9 cellular contexts compared by ENCODE assay signal in genomic region chrX:155997436-155997835, GRCh38. TPM values are rescaled to one million over a fixed set of nuclear protein-coding genes. Genes with fewer than 3 reads are reported as not detected.
A peak's percentile ranks its signal among the peaks of the same experiment; 100 is the strongest.
DNase-seq lines count a peak whose midpoint lies in the region; ATAC-seq and TF ChIP-seq lines count a peak whose summit lies in the region.
"Had no signal": no experiment of that assay in that cellular context is flagged by ENCODE, and none has a peak within 500 bp of the region (broad histone marks: within the 10 kb centered on the region; RNA-seq: fewer than 3 reads in every experiment).

A gene with protein sequence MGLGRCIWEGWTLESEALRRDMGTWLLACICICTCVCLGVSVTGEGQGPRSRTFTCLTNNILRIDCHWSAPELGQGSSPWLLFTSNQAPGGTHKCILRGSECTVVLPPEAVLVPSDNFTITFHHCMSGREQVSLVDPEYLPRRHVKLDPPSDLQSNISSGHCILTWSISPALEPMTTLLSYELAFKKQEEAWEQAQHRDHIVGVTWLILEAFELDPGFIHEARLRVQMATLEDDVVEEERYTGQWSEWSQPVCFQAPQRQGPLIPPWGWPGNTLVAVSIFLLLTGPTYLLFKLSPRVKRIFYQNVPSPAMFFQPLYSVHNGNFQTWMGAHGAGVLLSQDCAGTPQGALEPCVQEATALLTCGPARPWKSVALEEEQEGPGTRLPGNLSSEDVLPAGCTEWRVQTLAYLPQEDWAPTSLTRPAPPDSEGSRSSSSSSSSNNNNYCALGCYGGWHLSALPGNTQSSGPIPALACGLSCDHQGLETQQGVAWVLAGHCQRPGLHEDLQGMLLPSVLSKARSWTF (plus strand): TSS chrX:155997696. CDS start chrX:155997760, 64 bp downstream.

- H3K27me3 ChIP-seq in DND-41 (ENCODE audit: insufficient read depth, low read length, poor library complexity) (no peaks in the 10 kb centered on the region), brain microvascular endothelial cell (replicated peaks) (no peaks in the 10 kb centered on the region)

- in situ Hi-C loops in brain microvascular endothelial cell (cut with HindIII; ENCODE audit: low pct_ligation_motif_present, low sequenced_read_pairs): no loop called here

- no peaks in the 10 kb centered on the region for H3K79me2 ChIP-seq in DND-41 (ENCODE audit: insufficient read depth, low read length)

- H3K9ac ChIP-seq in DND-41 (ENCODE audit: low read depth, low read length): no peak within 1 kb of the TSS

- H3K36me3 ChIP-seq in DND-41 (ENCODE audit: insufficient read depth, low read length) (no peaks in the 10 kb centered on the region), brain microvascular endothelial cell (replicated peaks) (no peaks in the 10 kb centered on the region)

- no peaks in the 10 kb centered on the region for H4K20me1 ChIP-seq in DND-41 (ENCODE audit: insufficient read depth, low read length)

- peak within 1 kb of the TSS; percentile 22; the same call in 1 of the 2 replicates for H2AFZ ChIP-seq in DND-41 (ENCODE audit: low read depth, low read length)

- no peaks in the 10 kb centered on the region for H3K9me3 ChIP-seq in DND-41 (ENCODE audit: insufficient read depth, low read length, severe bottlenecking)

- TF ChIP-seq CTCF in DND-41 (IDR thresholded peaks at IDR 0.05; ENCODE audit: borderline replicate concordance, extremely low read depth, low read length, poor library complexity, severe bottlenecking): no peak
- TF ChIP-seq CTCF in brain microvascular endothelial cell (IDR thresholded peaks at IDR 0.05; ENCODE audit: low read depth, low read length, missing control alignments): no peak

- no peaks in the 10 kb centered on the region for H3K36me3 Mint-ChIP-seq in immature natural killer cell

- no peaks in the 10 kb centered on the region for H3K9me3 Mint-ChIP-seq in immature natural killer cell

- H3K27me3 Mint-ChIP-seq in immature natural killer cell (ENCODE audit: low read depth in 3 of 3): peaks cover 4 to 11% (median 6%) of the 10 kb centered on the region in 3 donors

- H3K27ac ChIP-seq in DND-41 (ENCODE audit: low read length): peak within 1 kb of the TSS; percentile 68
- H3K27ac ChIP-seq in brain microvascular endothelial cell: no peak within 1 kb of the TSS

- DNase-seq in DND-41: peak; percentile 75
- DNase-seq in T-helper 22 cell (ENCODE audit: low read depth): peak; percentile 58
- peak; percentile 56 to 72 (median 64) for DNase-seq in immature natural killer cell
- DNase-seq in brain microvascular endothelial cell: no peak
- no peak for DNase-seq in NCI-H2081 (lab: John Stamatoyannopoulos, UW)
- no peak for DNase-seq in NCI-H1930 (lab: John Stamatoyannopoulos, UW)
- DNase-seq in nucleus accumbens (lab: John Stamatoyannopoulos, UW): no peak
- DNase-seq: NCI-H1417 treated with DMSO at 0.1 percent for 48 hours had no signal

- peaks cover 20 to 26% of the 10 kb centered on the region in 2 donors for H3K4me1 Mint-ChIP-seq in immature natural killer cell

- H3K27ac Mint-ChIP-seq in immature natural killer cell: peak within 1 kb of the TSS; percentile 23 to 89 (median 77)

- H3K4me1 ChIP-seq in DND-41 (ENCODE audit: insufficient read depth, low read length): peaks cover 15% of the 10 kb centered on the region

- ATAC-seq in DND-41 (ENCODE audit: insufficient read depth, low read depth): peak; percentile 97
- ATAC-seq in HG02610 (IDR thresholded peaks at IDR 0.05; ENCODE audit: unreplicated experiment): peak; percentile 68

- peak within 1 kb of the TSS in 2 of 5 donors; percentile 3 to 43 for H3K4me3 Mint-ChIP-seq in immature natural killer cell

- peak within 1 kb of the TSS; percentile 1; the same call in 1 of the 2 replicates for H3K4me2 ChIP-seq in DND-41 (ENCODE audit: insufficient read depth, low read length)

- H3K4me3 ChIP-seq in DND-41 (ENCODE audit: low read depth in 1 of 2, low read length in 2 of 2) (no peak within 1 kb of the TSS), brain microvascular endothelial cell (ENCODE audit: low read depth, low read length) (no peak within 1 kb of the TSS)

RNA-seq across cellular contexts. Expression of the gene that starts here (rescaled TPM):
- under 1 TPM in 1 of 3 donors, not detected in 2; 0.14 TPM for polyA plus RNA-seq in immature natural killer cell

Comparison
In these comparisons a context has a peak if more than half of its experiments do, and no peak if none do; other contexts are left out.
1. Peak in DNase-seq in immature natural killer cell; RNA of the gene not detected or under 1 TPM.
2. DNase-seq: peak in DND-41 (single experiment) and T-helper 22 cell (single experiment); none in brain microvascular endothelial cell (single experiment), NCI-H2081 (0 of 2), NCI-H1930 (0 of 2) and nucleus accumbens (0 of 56).